3 cellular contexts compared by ENCODE assay signal in genomic region chr18:58097907-58098166, GRCh38.
TF ChIP-seq lines count a peak whose summit lies in the region.

No MANE protein-coding gene starts in this region.

TF ChIP-seq in SK-N-SH, 30 proteins besides CTCF, POLR2A, EP300 and RAD21 (continued from another document):
- TF ChIP-seq FOXM1 (IDR thresholded peaks at IDR 0.05; ENCODE audit: low read depth) (no peak), IRF3 (IDR thresholded peaks at IDR 0.05; ENCODE audit: low read depth, low read length) (no peak), TEAD4 (IDR thresholded peaks at IDR 0.05; ENCODE audit: borderline replicate concordance, insufficient read depth) (no peak), SMC3 (IDR thresholded peaks at IDR 0.05; ENCODE audit: low read depth, low read length) (no peak)

TF ChIP-seq in SK-N-SH treated with all-trans-retinoic acid at 6 μM for 48 hours, 23 proteins besides CTCF, POLR2A, EP300 and RAD21 (continued from another document):
- TF ChIP-seq TSHZ2 (CRISPR knock-in tag; IDR thresholded peaks at IDR 0.05): no peak
- no peak for TF ChIP-seq ZNF565 (CRISPR knock-in tag; conservative IDR thresholded peaks at IDR 0.05; ENCODE audit: low read depth)

TF ChIP-seq in WTC11, 78 proteins besides CTCF, POLR2A, EP300 and RAD21 (continued from another document):
- TF ChIP-seq ZNF425 (CRISPR knock-in tag; conservative IDR thresholded peaks at IDR 0.05): no peak
- TF ChIP-seq ZNF219 (CRISPR knock-in tag; IDR thresholded peaks at IDR 0.05; ENCODE audit: borderline replicate concordance): no peak
- no peak for TF ChIP-seq ZNF512 (CRISPR knock-in tag; IDR thresholded peaks at IDR 0.05; ENCODE audit: borderline replicate concordance)
- TF ChIP-seq ZNF232 (CRISPR knock-in tag; IDR thresholded peaks at IDR 0.05): no peak
- TF ChIP-seq ZMAT4 (CRISPR knock-in tag; IDR thresholded peaks at IDR 0.05): no peak
- TF ChIP-seq, protein P1, sequence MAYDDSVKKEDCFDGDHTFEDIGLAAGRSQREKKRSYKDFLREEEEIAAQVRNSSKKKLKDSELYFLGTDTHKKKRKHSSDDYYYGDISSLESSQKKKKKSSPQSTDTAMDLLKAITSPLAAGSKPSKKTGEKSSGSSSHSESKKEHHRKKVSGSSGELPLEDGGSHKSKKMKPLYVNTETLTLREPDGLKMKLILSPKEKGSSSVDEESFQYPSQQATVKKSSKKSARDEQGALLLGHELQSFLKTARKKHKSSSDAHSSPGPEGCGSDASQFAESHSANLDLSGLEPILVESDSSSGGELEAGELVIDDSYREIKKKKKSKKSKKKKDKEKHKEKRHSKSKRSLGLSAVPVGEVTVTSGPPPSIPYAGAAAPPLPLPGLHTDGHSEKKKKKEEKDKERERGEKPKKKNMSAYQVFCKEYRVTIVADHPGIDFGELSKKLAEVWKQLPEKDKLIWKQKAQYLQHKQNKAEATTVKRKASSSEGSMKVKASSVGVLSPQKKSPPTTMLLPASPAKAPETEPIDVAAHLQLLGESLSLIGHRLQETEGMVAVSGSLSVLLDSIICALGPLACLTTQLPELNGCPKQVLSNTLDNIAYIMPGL (CRISPR knock-in tag; IDR thresholded peaks at IDR 0.05): no peak
- TF ChIP-seq SOX15 (CRISPR knock-in tag; IDR thresholded peaks at IDR 0.05): no peak
- no peak for TF ChIP-seq PRDM15 (CRISPR knock-in tag; IDR thresholded peaks at IDR 0.05)
